Comparison of ENCODE assay signal across 21 cellular contexts in genomic region chr2:175012516-175012915, GRCh38. TPM values are rescaled to one million over a fixed set of nuclear protein-coding genes. Genes with fewer than 3 reads are reported as not detected.
DNase-seq lines count a peak whose midpoint lies in the region; ATAC-seq and TF ChIP-seq lines count a peak whose summit lies in the region.
"Had no signal": no experiment of that assay in that cellular context is flagged by ENCODE, and none has a peak within 500 bp of the region (broad histone marks: within the 10 kb centered on the region; RNA-seq: fewer than 3 reads in every experiment).

No MANE protein-coding gene starts in this region.

- H3K56ac ChIP-seq in IMR-90 (ENCODE audit: extremely low read depth, insufficient read depth, low read length), result no peak overlapping the region
- no peak overlapping the region for H3K56ac ChIP-seq in mesendoderm (ENCODE audit: low read length)

- H2BK15ac ChIP-seq in IMR-90 (ENCODE audit: low read depth, low read length), result no peak overlapping the region
- H2BK15ac ChIP-seq in mesendoderm (replicated peaks; ENCODE audit: low read depth), result no peak overlapping the region

- H3K79me2 ChIP-seq in mammary epithelial cell (ENCODE audit: insufficient read depth, low read length), result no peaks in the 10 kb centered on the region
- no peaks in the 10 kb centered on the region for H3K79me2 ChIP-seq in mesendoderm (ENCODE audit: control insufficient read depth, insufficient read depth, low read length)
- H3K79me2 ChIP-seq in PC-3 (ENCODE audit: low read length), result no peaks in the 10 kb centered on the region

- DNase-seq in EL (peak; percentile 25), IMR-90 (no peak), mammary epithelial cell (peak; percentile 6), mesendoderm (peak; percentile 28), SW480 (ENCODE audit: low spot score) (no peak), PC-3 (no peak)
- DNase-seq: Calu3; CD4-positive, CD25-positive, alpha-beta regulatory T cell; DMS79 treated with DMSO at 0.1 percent for 48 hours; GF-D8; GOT3; HFFc6; Karpas-422; MV-4-11; NCI-H146; NCI-H2081 treated with DMSO at 0.1 percent for 48 hours; NCI-H524; SHP77; T-helper 17 cell had no signal

- H3K9me1 ChIP-seq in IMR-90 (ENCODE audit: insufficient read depth, low read length), result no peaks in the 10 kb centered on the region

- no peak for TF ChIP-seq RAD21 in IMR-90 (IDR thresholded peaks at IDR 0.05; ENCODE audit: low read length)

- TF ChIP-seq POLR2A in IMR-90 (IDR thresholded peaks at IDR 0.05; ENCODE audit: low read depth, low read length), result no peak

- H2BK5ac ChIP-seq in IMR-90 (ENCODE audit: low read depth, low read length, poor library complexity, severe bottlenecking) (no peak overlapping the region), mesendoderm (ENCODE audit: low read length) (no peak overlapping the region)

- H2BK20ac ChIP-seq in IMR-90 (ENCODE audit: low read depth, low read length), result no peak overlapping the region

- H2BK120ac ChIP-seq in IMR-90 (ENCODE audit: low read depth, low read length) (no peak overlapping the region), mesendoderm (ENCODE audit: low read depth, low read length) (no peak overlapping the region)

- H3K9ac ChIP-seq in IMR-90 (ENCODE audit: low read depth, low read length), result no peak overlapping the region
- no peak overlapping the region for H3K9ac ChIP-seq in mammary epithelial cell (ENCODE audit: insufficient read depth, low read length)
- H3K9ac ChIP-seq in mesendoderm (ENCODE audit: low read length), result no peak overlapping the region
- H3K9ac ChIP-seq in PC-3 (ENCODE audit: low read length), result no peak overlapping the region

- H3K14ac ChIP-seq in IMR-90 (replicated peaks; ENCODE audit: low read depth, low read length), result no peak overlapping the region

- no peaks in the 10 kb centered on the region for H3K36me3 ChIP-seq in IMR-90 (ENCODE audit: control insufficient read depth, insufficient read depth, low read length)
- H3K36me3 ChIP-seq in mammary epithelial cell (ENCODE audit: insufficient read depth, low read length), result no peaks in the 10 kb centered on the region
- H3K36me3 ChIP-seq in mesendoderm (ENCODE audit: control insufficient read depth, insufficient read depth, low read length), result no peaks in the 10 kb centered on the region
- H3K36me3 ChIP-seq in PC-3 (ENCODE audit: low read depth, low read length), result no peaks in the 10 kb centered on the region

- H3K23ac ChIP-seq in IMR-90 (ENCODE audit: low read depth, low read length), result no peak overlapping the region
- H3K23ac ChIP-seq in mesendoderm (ENCODE audit: low read length), result no peak overlapping the region

- H3K4ac ChIP-seq in IMR-90 (ENCODE audit: low read depth, low read length) (no peak overlapping the region), mesendoderm (ENCODE audit: low read depth, low read length) (no peak overlapping the region)

- in situ Hi-C loops in IMR-90 (cut with MboI; ENCODE audit: low sequenced_read_pairs), result no loop called here
- in situ Hi-C loops in mammary epithelial cell (cut with MboI; ENCODE audit: low sequenced_read_pairs in 2 of 2), result no loop called here

- no peak overlapping the region for H3K4me2 ChIP-seq in IMR-90 (ENCODE audit: low read depth, low read length)
- no peak overlapping the region for H3K4me2 ChIP-seq in mammary epithelial cell (ENCODE audit: insufficient read depth, low read depth, low read length)
- no peak overlapping the region for H3K4me2 ChIP-seq in mesendoderm (ENCODE audit: low read length)
- H3K4me2 ChIP-seq in PC-3 (ENCODE audit: low read length), result no peak overlapping the region

- POLR2A ChIA-PET in IMR-90 (lab: Charles Lee; ENCODE audit: unreplicated experiment) (no interaction called here), PC-3 (lab: Charles Lee; ENCODE audit: unreplicated experiment) (no interaction called here)

- no peaks in the 10 kb centered on the region for H3K9me2 ChIP-seq in PC-3 (replicated peaks; ENCODE audit: low read length)

- ATAC-seq in IMR-90 (ENCODE audit: low read depth), result no peak
- no peak for ATAC-seq in GM21723 (IDR thresholded peaks at IDR 0.05; ENCODE audit: unreplicated experiment)
- ATAC-seq in PC-3, result no peak; the same call in 1 of the 2 replicates
- ATAC-seq: Panc1, T-helper 17 cell had no signal

- BruUV-seq in IMR-90 (replicated peaks; lab: Mats Ljungman, UMichigan) (no TSS peak), mammary epithelial cell (replicated peaks; lab: Mats Ljungman, UMichigan) (no TSS peak), PC-3 (replicated peaks; lab: Mats Ljungman, UMichigan) (no TSS peak)

- CTCF ChIA-PET in IMR-90 (lab: Yijun Ruan, JAX), result interaction anchor here (1.5 kb wide), 1 partner anchor 22 kb away, joined by 4 read pairs; no protein-coding TSS in a partner anchor
- CTCF ChIA-PET in mammary epithelial cell (lab: Charles Lee; ENCODE audit: low non-redundant PET), result no interaction called here
- CTCF ChIA-PET in PC-3 (lab: Charles Lee), result interaction anchor here (0.7 kb wide), 1 partner anchor 343 kb away, joined by 4 read pairs; no protein-coding TSS in a partner anchor

- H2AK5ac ChIP-seq in IMR-90 (ENCODE audit: low read depth, low read length) (no peak overlapping the region), mesendoderm (ENCODE audit: low read length) (no peak overlapping the region)

- dilution Hi-C loops in IMR-90 (cut with HindIII; ENCODE audit: low sequenced_read_pairs, unreplicated experiment), result no loop called here
- dilution Hi-C loops in mammary epithelial cell (cut with HindIII; ENCODE audit: low sequenced_read_pairs), result no loop called here

- H3K79me1 ChIP-seq in IMR-90 (ENCODE audit: low read depth in 1 of 2, low read length in 2 of 2) (no peaks in the 10 kb centered on the region), mesendoderm (ENCODE audit: low read length) (no peaks in the 10 kb centered on the region)

- WGBS in IMR-90 (ENCODE audit: extremely low coverage in 2 of 2, insufficient read length in 1 of 2), 2 experiments, result no CpG with 5 or more reads among the region's 2 CpGs
- 100% methylated on average over 2 of the region's 2 CpGs for WGBS in mammary epithelial cell (ENCODE audit: low coverage, missing lambda C conversion rate)
- no CpG with 5 or more reads among the region's 2 CpGs for WGBS in mesendoderm (ENCODE audit: extremely low coverage, insufficient coverage, low lambda C conversion rate)

- H3K27ac ChIP-seq in IMR-90 (ENCODE audit: insufficient read depth, low read length), result no peak overlapping the region
- no peak overlapping the region for H3K27ac ChIP-seq in mammary epithelial cell (ENCODE audit: insufficient read depth, low read depth, low read length)
- H3K27ac ChIP-seq in mesendoderm (ENCODE audit: low read depth, low read length), result no peak overlapping the region
- H3K27ac ChIP-seq in PC-3 (ENCODE audit: low read length), result no peak overlapping the region

- H4K8ac ChIP-seq in IMR-90 (ENCODE audit: low read depth in 2 of 2, low read length in 2 of 2), result no peak overlapping the region
- H4K8ac ChIP-seq in mesendoderm (ENCODE audit: low read depth, low read length), result no peak overlapping the region

- no peaks in the 10 kb centered on the region for H3F3A ChIP-seq in PC-3 (ENCODE audit: low read length, unreplicated experiment)

- H3K4me3 ChIP-seq in IMR-90 (ENCODE audit: insufficient read depth, low read depth, low read length) (no peak overlapping the region), mammary epithelial cell (replicated peaks in 1 of 3; ENCODE audit: insufficient read depth in 1 of 3, low read depth in 2 of 3, low read length in 3 of 3) (no peak overlapping the region), mesendoderm (ENCODE audit: low read length) (no peak overlapping the region), PC-3 (ENCODE audit: low read length) (no peak overlapping the region)

- H4K20me1 ChIP-seq in IMR-90 (ENCODE audit: insufficient read depth, low read length) (no peaks in the 10 kb centered on the region), mammary epithelial cell (ENCODE audit: insufficient read depth, low read length) (no peaks in the 10 kb centered on the region), PC-3 (ENCODE audit: low read length) (no peaks in the 10 kb centered on the region)

- no peak overlapping the region for H4K91ac ChIP-seq in IMR-90 (ENCODE audit: insufficient read depth, low read depth, low read length)

- H2AFZ ChIP-seq in IMR-90 (replicated peaks; ENCODE audit: low read length, poor library complexity) (no peak overlapping the region), mammary epithelial cell (ENCODE audit: low read depth, low read length) (no peak overlapping the region), PC-3 (ENCODE audit: low read length) (no peak overlapping the region)

- no peak overlapping the region for H3K18ac ChIP-seq in IMR-90 (ENCODE audit: low read depth, low read length)
- no peak overlapping the region for H3K18ac ChIP-seq in mesendoderm (ENCODE audit: low read length)

- H3K27me3 ChIP-seq in IMR-90 (ENCODE audit: control insufficient read depth, insufficient read depth, low read length) (peaks cover 8% of the 10 kb centered on the region), mammary epithelial cell (ENCODE audit: insufficient read depth, low read length) (no peaks in the 10 kb centered on the region), mesendoderm (ENCODE audit: insufficient read depth, low read length, poor library complexity) (no peaks in the 10 kb centered on the region), PC-3 (ENCODE audit: low read length) (peaks cover 13% of the 10 kb centered on the region)

- intact Hi-C loops in IMR-90 (cut with micrococcal nuclease) (no loop called here), mammary epithelial cell (cut with micrococcal nuclease) (no loop called here), PC-3 (cut with micrococcal nuclease) (no loop called here)

- H3K4me1 ChIP-seq in IMR-90 (ENCODE audit: control insufficient read depth, insufficient read depth, low read length) (no peaks in the 10 kb centered on the region), mammary epithelial cell (ENCODE audit: insufficient read depth, low read length) (no peaks in the 10 kb centered on the region), mesendoderm (ENCODE audit: control insufficient read depth, low read depth, low read length) (no peaks in the 10 kb centered on the region), PC-3 (ENCODE audit: insufficient read depth, low read length) (no peaks in the 10 kb centered on the region)

- no peak overlapping the region for H2AK9ac ChIP-seq in IMR-90 (replicated peaks; ENCODE audit: low read depth, low read length, poor library complexity)

- H3K9me3 ChIP-seq in IMR-90 (ENCODE audit: control insufficient read depth, insufficient read depth, low read length) (no peaks in the 10 kb centered on the region), mammary epithelial cell (replicated peaks; ENCODE audit: insufficient read depth, low read length) (no peaks in the 10 kb centered on the region), PC-3 (ENCODE audit: low read length) (no peaks in the 10 kb centered on the region)

- TF ChIP-seq CTCF in IMR-90 (conservative IDR thresholded peaks at IDR 0.05; ENCODE audit: low read depth, low read length) (no peak), mammary epithelial cell (conservative IDR thresholded peaks at IDR 0.05 in 1 of 2, IDR thresholded peaks at IDR 0.05 in 1 of 2; ENCODE audit: extremely low read depth in 1 of 2, insufficient read depth in 1 of 2, low read depth in 1 of 2, low read length in 2 of 2) (no peak), PC-3 (conservative IDR thresholded peaks at IDR 0.05; ENCODE audit: low read depth, low read length) (no peak)

- H4K5ac ChIP-seq in IMR-90 (ENCODE audit: low read depth, low read length) (no peak overlapping the region), mesendoderm (ENCODE audit: low read length) (no peak overlapping the region)

RNA-seq across cellular contexts. Expression of gene CHN1, which starts 7.3 kb away (rescaled TPM):
- total RNA-seq in IMR-90 (2012; rRNA removed) (54.4 and 58.4 TPM in 2 replicates), mammary epithelial cell (1 to 10 TPM; 2.3 to 4.5 TPM), PC-3 (2014; rRNA removed) (7.8 and 9.2 TPM in 2 replicates)
- polyA plus RNA-seq in IMR-90 (2012; rRNA removed) (65.3 and 66.9 TPM in 2 replicates), mammary epithelial cell (8.2 TPM)
- 19.4 and 37.8 TPM in 2 replicates for polyA plus RNA-seq in IMR-90 (2012; cell fraction: cytosol; rRNA removed)
- 4.6 and 47.5 TPM in 2 replicates for polyA plus RNA-seq in IMR-90 (2012; cell fraction: nucleus; rRNA removed; ENCODE audit: low replicate concordance)
- polyA minus RNA-seq in mammary epithelial cell, result 1.8 TPM
- 32.8 TPM for polyA plus RNA-seq in mesendoderm (2013, experiment 1 of 2)
- 32.0 TPM for polyA plus RNA-seq in mesendoderm (2013, experiment 2 of 2)

Comparison
In these comparisons a context has a peak if more than half of its experiments do, and no peak if none do; other contexts are left out.
1. DNase-seq: peak in EL (single experiment), mammary epithelial cell (single experiment) and mesendoderm (single experiment); none in IMR-90 (single experiment), SW480 (single experiment) and PC-3 (single experiment).